ENCODE assay signal across 1 cellular context in genomic region chr14:75549169-75549568, GRCh38.
A peak's percentile ranks its signal among the peaks of the same experiment; 100 is the strongest.
TF ChIP-seq lines count a peak whose summit lies in the region.

No MANE protein-coding gene starts in this region.

TF ChIP-seq in GM12878, 131 proteins besides CTCF, POLR2A, EP300 and RAD21 (continued from another document):
- TF ChIP-seq, protein P1, sequence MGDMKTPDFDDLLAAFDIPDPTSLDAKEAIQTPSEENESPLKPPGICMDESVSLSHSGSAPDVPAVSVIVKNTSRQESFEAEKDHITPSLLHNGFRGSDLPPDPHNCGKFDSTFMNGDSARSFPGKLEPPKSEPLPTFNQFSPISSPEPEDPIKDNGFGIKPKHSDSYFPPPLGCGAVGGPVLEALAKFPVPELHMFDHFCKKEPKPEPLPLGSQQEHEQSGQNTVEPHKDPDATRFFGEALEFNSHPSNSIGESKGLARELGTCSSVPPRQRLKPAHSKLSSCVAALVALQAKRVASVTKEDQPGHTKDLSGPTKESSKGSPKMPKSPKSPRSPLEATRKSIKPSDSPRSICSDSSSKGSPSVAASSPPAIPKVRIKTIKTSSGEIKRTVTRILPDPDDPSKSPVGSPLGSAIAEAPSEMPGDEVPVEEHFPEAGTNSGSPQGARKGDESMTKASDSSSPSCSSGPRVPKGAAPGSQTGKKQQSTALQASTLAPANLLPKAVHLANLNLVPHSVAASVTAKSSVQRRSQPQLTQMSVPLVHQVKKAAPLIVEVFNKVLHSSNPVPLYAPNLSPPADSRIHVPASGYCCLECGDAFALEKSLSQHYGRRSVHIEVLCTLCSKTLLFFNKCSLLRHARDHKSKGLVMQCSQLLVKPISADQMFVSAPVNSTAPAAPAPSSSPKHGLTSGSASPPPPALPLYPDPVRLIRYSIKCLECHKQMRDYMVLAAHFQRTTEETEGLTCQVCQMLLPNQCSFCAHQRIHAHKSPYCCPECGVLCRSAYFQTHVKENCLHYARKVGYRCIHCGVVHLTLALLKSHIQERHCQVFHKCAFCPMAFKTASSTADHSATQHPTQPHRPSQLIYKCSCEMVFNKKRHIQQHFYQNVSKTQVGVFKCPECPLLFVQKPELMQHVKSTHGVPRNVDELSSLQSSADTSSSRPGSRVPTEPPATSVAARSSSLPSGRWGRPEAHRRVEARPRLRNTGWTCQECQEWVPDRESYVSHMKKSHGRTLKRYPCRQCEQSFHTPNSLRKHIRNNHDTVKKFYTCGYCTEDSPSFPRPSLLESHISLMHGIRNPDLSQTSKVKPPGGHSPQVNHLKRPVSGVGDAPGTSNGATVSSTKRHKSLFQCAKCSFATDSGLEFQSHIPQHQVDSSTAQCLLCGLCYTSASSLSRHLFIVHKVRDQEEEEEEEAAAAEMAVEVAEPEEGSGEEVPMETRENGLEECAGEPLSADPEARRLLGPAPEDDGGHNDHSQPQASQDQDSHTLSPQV (IDR thresholded peaks at IDR 0.05): no peak
- TF ChIP-seq USF2 (IDR thresholded peaks at IDR 0.05; ENCODE audit: borderline replicate concordance, low read depth, low read length) (peak; percentile 37), NR2C1 (IDR thresholded peaks at IDR 0.05) (no peak), IKZF1 (conservative IDR thresholded peaks at IDR 0.05) (peak; percentile 50; the same call in 1 of the 2 replicates), CBFB (IDR thresholded peaks at IDR 0.05; ENCODE audit: low read depth) (0 out of 2 replicates have a peak, but pooled peaks have one; percentile 47), CHD2 (IDR thresholded peaks at IDR 0.05; ENCODE audit: borderline replicate concordance, low read depth, low read length) (no peak), SREBF2 (IDR thresholded peaks at IDR 0.05; ENCODE audit: low read length) (no peak), IRF3 (IDR thresholded peaks at IDR 0.05) (no peak), HDGF (IDR thresholded peaks at IDR 0.05) (no peak), HCFC1 (IDR thresholded peaks at IDR 0.05; ENCODE audit: low read length) (no peak)
TF ChIP-seq in GM12878: peak in this region for 27.
